1 cellular context compared by ENCODE assay signal in the genomic region with DNA sequence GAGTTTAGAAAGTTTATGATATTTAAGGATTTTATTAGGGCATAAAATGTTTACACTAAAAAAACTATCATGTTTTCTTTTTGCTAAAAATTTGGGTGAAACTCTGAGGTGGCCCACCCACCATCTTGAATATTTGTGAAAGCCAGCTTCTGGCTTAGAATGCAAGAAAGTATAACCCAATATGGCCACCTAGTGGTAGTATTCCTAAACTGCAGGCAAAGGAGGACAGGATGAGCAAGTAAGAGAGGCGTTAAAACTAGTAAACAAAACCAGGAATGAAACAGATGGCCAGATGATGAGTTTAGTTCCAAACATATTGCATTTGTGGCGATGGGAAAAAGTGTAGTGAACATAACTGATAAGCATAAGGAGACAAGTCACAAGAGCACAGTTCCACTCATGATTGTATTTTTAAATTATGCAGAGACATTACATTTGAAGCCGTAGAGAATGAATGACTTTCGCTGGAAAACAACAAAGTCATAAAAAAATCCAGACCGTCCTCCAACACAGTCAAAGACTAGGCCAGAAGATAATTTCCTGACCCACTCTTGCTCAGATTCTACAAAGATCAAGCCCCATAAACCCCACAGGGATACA.
TF ChIP-seq lines count a peak whose summit lies in the region.

No MANE protein-coding gene starts in this region.

TF ChIP-seq in HCT116, 20 proteins besides CTCF, POLR2A, EP300 and RAD21 (continued from another document):
- TF ChIP-seq POLR2AphosphoS5 (IDR thresholded peaks at IDR 0.05; ENCODE audit: low read depth, low read length) (no peak), TCF7L2 (IDR thresholded peaks at IDR 0.05; ENCODE audit: borderline replicate concordance, extremely low read depth, insufficient read depth, insufficient read length) (no peak), ZBTB33 (IDR thresholded peaks at IDR 0.05; ENCODE audit: extremely low read depth, insufficient replicate concordance, low read length) (no peak), CEBPB (IDR thresholded peaks at IDR 0.05; ENCODE audit: low read depth) (no peak), ELF1 (IDR thresholded peaks at IDR 0.05; ENCODE audit: borderline replicate concordance, low read depth) (no peak), SP1 (IDR thresholded peaks at IDR 0.05; ENCODE audit: low read depth) (no peak), SIN3A (IDR thresholded peaks at IDR 0.05; ENCODE audit: low read depth) (no peak)
- TF ChIP-seq, protein P1, sequence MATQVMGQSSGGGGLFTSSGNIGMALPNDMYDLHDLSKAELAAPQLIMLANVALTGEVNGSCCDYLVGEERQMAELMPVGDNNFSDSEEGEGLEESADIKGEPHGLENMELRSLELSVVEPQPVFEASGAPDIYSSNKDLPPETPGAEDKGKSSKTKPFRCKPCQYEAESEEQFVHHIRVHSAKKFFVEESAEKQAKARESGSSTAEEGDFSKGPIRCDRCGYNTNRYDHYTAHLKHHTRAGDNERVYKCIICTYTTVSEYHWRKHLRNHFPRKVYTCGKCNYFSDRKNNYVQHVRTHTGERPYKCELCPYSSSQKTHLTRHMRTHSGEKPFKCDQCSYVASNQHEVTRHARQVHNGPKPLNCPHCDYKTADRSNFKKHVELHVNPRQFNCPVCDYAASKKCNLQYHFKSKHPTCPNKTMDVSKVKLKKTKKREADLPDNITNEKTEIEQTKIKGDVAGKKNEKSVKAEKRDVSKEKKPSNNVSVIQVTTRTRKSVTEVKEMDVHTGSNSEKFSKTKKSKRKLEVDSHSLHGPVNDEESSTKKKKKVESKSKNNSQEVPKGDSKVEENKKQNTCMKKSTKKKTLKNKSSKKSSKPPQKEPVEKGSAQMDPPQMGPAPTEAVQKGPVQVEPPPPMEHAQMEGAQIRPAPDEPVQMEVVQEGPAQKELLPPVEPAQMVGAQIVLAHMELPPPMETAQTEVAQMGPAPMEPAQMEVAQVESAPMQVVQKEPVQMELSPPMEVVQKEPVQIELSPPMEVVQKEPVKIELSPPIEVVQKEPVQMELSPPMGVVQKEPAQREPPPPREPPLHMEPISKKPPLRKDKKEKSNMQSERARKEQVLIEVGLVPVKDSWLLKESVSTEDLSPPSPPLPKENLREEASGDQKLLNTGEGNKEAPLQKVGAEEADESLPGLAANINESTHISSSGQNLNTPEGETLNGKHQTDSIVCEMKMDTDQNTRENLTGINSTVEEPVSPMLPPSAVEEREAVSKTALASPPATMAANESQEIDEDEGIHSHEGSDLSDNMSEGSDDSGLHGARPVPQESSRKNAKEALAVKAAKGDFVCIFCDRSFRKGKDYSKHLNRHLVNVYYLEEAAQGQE (IDR thresholded peaks at IDR 0.05; ENCODE audit: low read depth) = no peak
